In genomic region chr10:99329238-99329890, GRCh38 we compare ENCODE assay signal across 9 cellular contexts. TPM values are rescaled to one million over a fixed set of nuclear protein-coding genes. Genes with fewer than 3 reads are reported as not detected.
DNase-seq lines count a peak whose midpoint lies in the region; ATAC-seq and TF ChIP-seq lines count a peak whose summit lies in the region.
"Had no signal": no experiment of that assay in that cellular context is flagged by ENCODE, and none has a peak within 500 bp of the region (broad histone marks: within the 10 kb centered on the region; RNA-seq: fewer than 3 reads in every experiment).

CNNM1 (plus strand) TSS chr10:99329356; CDS start chr10:99329388, 32 bp downstream.

- POLR2A ChIA-PET in SK-N-SH (lab: Yijun Ruan, JAX) = interaction anchor here (0.6 to 1.9 kb wide), 3 partner anchors 33 to 868 kb away, joined by 3 to 10 read pairs (median 3); partner anchors contain the start of gene GOT1

- H3K4me3 ChIP-seq in SK-N-SH (ENCODE audit: low read depth in 2 of 2, low read length in 1 of 2) (peak within 1 kb of the TSS; percentile 46 to 47), lung (no peak within 1 kb of the TSS)

- no peaks in the 10 kb centered on the region for H3K9me2 ChIP-seq in SK-N-SH

- H3F3A ChIP-seq in SK-N-SH (replicated peaks; ENCODE audit: insufficient read depth) = no peaks in the 10 kb centered on the region

- no peak within 1 kb of the TSS for H3K27ac Mint-ChIP-seq in dendritic cell treated with granulocyte-macrophage colony-stimulating factor and Interleukin-4, amounts not matched to agents 40 ng/mL and 50 ng/mL, for 4 days
- no peak within 1 kb of the TSS for H3K27ac Mint-ChIP-seq in stimulated activated memory B cell treated with anti-CD40 and anti-IgM and Interleukin-4, amounts not matched to agents 10 μg/mL and 1 μg/mL and 100 μg/mL, for 72 hours

- peaks cover 0 to 18% of the 10 kb centered on the region in 2 experiments; a peak in 1 of 4 replicates for H3K4me1 ChIP-seq in SK-N-SH (ENCODE audit: control insufficient read depth in 1 of 2, insufficient read depth in 2 of 2, low read depth in 1 of 2, low read length in 1 of 2)
- peaks cover 0 to 17% of the 10 kb centered on the region in 2 donors for H3K4me1 ChIP-seq in lung (ENCODE audit: control insufficient read depth in 2 of 2, insufficient read depth in 2 of 2, low read length in 2 of 2)

- H2AFZ ChIP-seq in SK-N-SH (ENCODE audit: low read depth) = no peak within 1 kb of the TSS

- peaks cover 55% of the 10 kb centered on the region for H3K27me3 Mint-ChIP-seq in dendritic cell treated with granulocyte-macrophage colony-stimulating factor and Interleukin-4, amounts not matched to agents 40 ng/mL and 50 ng/mL, for 4 days
- peaks cover 45% of the 10 kb centered on the region for H3K27me3 Mint-ChIP-seq in stimulated activated memory B cell treated with anti-CD40 and anti-IgM and Interleukin-4, amounts not matched to agents 10 μg/mL and 1 μg/mL and 100 μg/mL, for 72 hours

- no peaks in the 10 kb centered on the region for H3K79me2 ChIP-seq in SK-N-SH (ENCODE audit: insufficient read depth)

- no peaks in the 10 kb centered on the region for H3K9me3 ChIP-seq in SK-N-SH
- H3K9me3 ChIP-seq in lung (ENCODE audit: control insufficient read depth in 2 of 2, insufficient read depth in 1 of 2, low read length in 1 of 2) = peaks cover 0 to 2% of the 10 kb centered on the region in 2 donors

- CTCF ChIA-PET in SK-N-SH (lab: Yijun Ruan, JAX) = interaction anchor here (0.7 to 1.5 kb wide), 3 partner anchors 9 to 63 kb away, joined by 3 read pairs; no protein-coding TSS in a partner anchor

- H4K20me1 ChIP-seq in SK-N-SH (ENCODE audit: insufficient read depth) = no peaks in the 10 kb centered on the region

- peak within 1 kb of the TSS; percentile 51 for H3K4me3 Mint-ChIP-seq in dendritic cell treated with granulocyte-macrophage colony-stimulating factor and Interleukin-4, amounts not matched to agents 40 ng/mL and 50 ng/mL, for 4 days
- peak within 1 kb of the TSS; percentile 44 for H3K4me3 Mint-ChIP-seq in stimulated activated memory B cell treated with anti-CD40 and anti-IgM and Interleukin-4, amounts not matched to agents 10 μg/mL and 1 μg/mL and 100 μg/mL, for 72 hours

- no peak within 1 kb of the TSS for H3K27ac ChIP-seq in SK-N-SH (ENCODE audit: low read depth in 2 of 2, low read length in 1 of 2)
- no peak within 1 kb of the TSS for H3K27ac ChIP-seq in lung (ENCODE audit: low read depth in 1 of 2, low read length in 1 of 2)

- peak within 1 kb of the TSS; percentile 71; the same call in 1 of the 2 replicates for H3K4me2 ChIP-seq in SK-N-SH

- peaks cover 27% of the 10 kb centered on the region for H3K27me3 ChIP-seq in SK-N-SH (ENCODE audit: insufficient read depth)
- H3K27me3 ChIP-seq in lung (ENCODE audit: control insufficient read depth, insufficient read depth) = no peaks in the 10 kb centered on the region

- TF ChIP-seq RAD21 in SK-N-SH (IDR thresholded peaks at IDR 0.05; ENCODE audit: low read length) = no peak

- no peak for TF ChIP-seq CTCF in SK-N-SH (IDR thresholded peaks at IDR 0.05)
- no peak for TF ChIP-seq CTCF in lung (IDR thresholded peaks at IDR 0.05; ENCODE audit: control extremely low read depth, extremely low read depth)

- no peak for TF ChIP-seq EP300 in SK-N-SH (IDR thresholded peaks at IDR 0.05; ENCODE audit: borderline replicate concordance in 1 of 2, low read depth in 1 of 2, low read length in 1 of 2)

- DNase-seq in NCI-H2081 (lab: John Stamatoyannopoulos, UW) = peak; percentile 25 to 63
- DNase-seq in NCI-H2081 treated with DMSO at 0.1 percent for 48 hours (lab: John Stamatoyannopoulos, UW) = no peak
- DNase-seq in SK-N-SH = peak; percentile 86
- DNase-seq in lung (ENCODE audit: low spot score) = no peak
- DNase-seq in mucosa of gallbladder (ENCODE audit: low spot score) = no peak
- DNase-seq: DND-41 had no signal

- no peaks in the 10 kb centered on the region for H3K9me3 Mint-ChIP-seq in dendritic cell treated with granulocyte-macrophage colony-stimulating factor and Interleukin-4, amounts not matched to agents 40 ng/mL and 50 ng/mL, for 4 days
- H3K9me3 Mint-ChIP-seq in stimulated activated memory B cell treated with anti-CD40 and anti-IgM and Interleukin-4, amounts not matched to agents 10 μg/mL and 1 μg/mL and 100 μg/mL, for 72 hours = peaks cover 2% of the 10 kb centered on the region

- peaks cover 5% of the 10 kb centered on the region for H3K4me1 Mint-ChIP-seq in dendritic cell treated with granulocyte-macrophage colony-stimulating factor and Interleukin-4, amounts not matched to agents 40 ng/mL and 50 ng/mL, for 4 days (ENCODE audit: low read depth)
- H3K4me1 Mint-ChIP-seq in stimulated activated memory B cell treated with anti-CD40 and anti-IgM and Interleukin-4, amounts not matched to agents 10 μg/mL and 1 μg/mL and 100 μg/mL, for 72 hours = no peaks in the 10 kb centered on the region

- 0% methylated on average over 1 of the region's 69 CpGs for WGBS in SK-N-SH (ENCODE audit: low lambda C conversion rate)
- 0 to 2% methylated on average over 53 to 69 of the region's 69 CpGs for WGBS in lung, 2 donors

- H3K9ac ChIP-seq in SK-N-SH = no peak within 1 kb of the TSS

- intact Hi-C loops in dendritic cell treated with granulocyte-macrophage colony-stimulating factor and Interleukin-4, amounts not matched to agents 40 ng/mL and 50 ng/mL, for 4 days (cut with micrococcal nuclease) = no loop called here

- no peaks in the 10 kb centered on the region for H3K36me3 Mint-ChIP-seq in dendritic cell treated with granulocyte-macrophage colony-stimulating factor and Interleukin-4, amounts not matched to agents 40 ng/mL and 50 ng/mL, for 4 days (ENCODE audit: low read depth)
- H3K36me3 Mint-ChIP-seq in stimulated activated memory B cell treated with anti-CD40 and anti-IgM and Interleukin-4, amounts not matched to agents 10 μg/mL and 1 μg/mL and 100 μg/mL, for 72 hours = no peaks in the 10 kb centered on the region

- peak; percentile 59 for ATAC-seq in HG03045 (IDR thresholded peaks at IDR 0.05; ENCODE audit: unreplicated experiment)
- peak; percentile 54 for ATAC-seq in lung (ENCODE audit: insufficient read depth, low FRiP score)
- peak; percentile 16 for ATAC-seq in stimulated activated memory B cell treated with anti-CD40 and anti-IgM and Interleukin-4, amounts not matched to agents 10 μg/mL and 1 μg/mL and 100 μg/mL, for 72 hours

- H3K36me3 ChIP-seq in SK-N-SH (replicated peaks in 1 of 2; ENCODE audit: control insufficient read depth in 1 of 2, insufficient read depth in 2 of 2, low read length in 1 of 2) (no peaks in the 10 kb centered on the region), lung (ENCODE audit: control insufficient read depth in 2 of 2, insufficient read depth in 2 of 2, low read length in 2 of 2) (no peaks in the 10 kb centered on the region)

TF ChIP-seq in SK-N-SH, 30 proteins besides CTCF, POLR2A, EP300 and RAD21:
- peak; percentile 59 for TF ChIP-seq USF1 (IDR thresholded peaks at IDR 0.05; ENCODE audit: borderline replicate concordance, low read depth)
- TF ChIP-seq MEF2A (IDR thresholded peaks at IDR 0.05; ENCODE audit: borderline replicate concordance, low read depth) = no peak
- no peak for TF ChIP-seq EZH2phosphoT487 (IDR thresholded peaks at IDR 0.05; ENCODE audit: borderline replicate concordance, low read depth)
- TF ChIP-seq MXI1 (IDR thresholded peaks at IDR 0.05; ENCODE audit: low read depth, low read length) = peak; percentile 86
- no peak for TF ChIP-seq FOXM1 (IDR thresholded peaks at IDR 0.05; ENCODE audit: low read depth)
- TF ChIP-seq MAX (IDR thresholded peaks at IDR 0.05; ENCODE audit: low read depth) = peak; percentile 33; the same call in 1 of the 2 replicates
TF ChIP-seq in SK-N-SH: peak in this region for 3.

RNA-seq across cellular contexts. Expression of gene CNNM1, which starts in this region (rescaled TPM):
- polyA plus RNA-seq in SK-N-SH (2012; rRNA removed) (0.12 and 0.16 TPM in 2 replicates), lung (under 1 TPM; 0.15 to 0.16 TPM)
- 0.09 and 0.20 TPM in 2 replicates for polyA plus RNA-seq in SK-N-SH (2012; cell fraction: cytosol; rRNA removed)
- polyA plus RNA-seq in SK-N-SH (2012; cell fraction: nucleus; rRNA removed) = 0.12 and 0.13 TPM in 2 replicates
- total RNA-seq in lung (under 1 TPM; 0.23 to 0.52 TPM), mucosa of gallbladder (1.4 TPM)

Comparison
In these comparisons a context has a peak if more than half of its experiments do, and no peak if none do; other contexts are left out.
1. DNase-seq: peak in NCI-H2081 (2 of 2); none in NCI-H2081 treated with DMSO at 0.1 percent for 48 hours (single experiment), lung (single experiment) and mucosa of gallbladder (single experiment).
2. Peak in DNase-seq, H3K4me3 ChIP-seq and H3K4me2 ChIP-seq in SK-N-SH; RNA of the gene not detected or under 1 TPM.
3. Peak in ATAC-seq in lung; RNA of the gene not detected or under 1 TPM.
4. Peak in every context shown above with its lines, with median percentiles within 50 percentile points of each other: ATAC-seq.